In the genomic region with DNA sequence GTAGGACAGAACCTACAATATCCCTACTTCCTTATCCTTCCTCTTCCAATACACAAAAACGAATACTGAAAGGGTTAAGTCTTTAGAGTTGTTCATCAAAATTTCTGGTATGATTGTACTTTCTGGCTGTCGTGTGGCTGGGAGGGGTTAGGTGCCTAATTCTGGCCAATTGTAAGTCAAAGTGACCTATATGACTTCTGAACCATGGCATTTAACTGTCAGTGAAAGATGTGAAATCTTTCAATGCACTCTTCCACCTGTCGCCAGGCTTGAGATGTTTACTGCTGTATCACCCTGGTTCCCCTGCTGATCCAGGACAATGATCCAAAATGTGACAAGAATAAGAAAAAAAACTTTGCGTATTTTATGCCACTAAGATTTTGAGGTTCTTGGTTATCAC, we compare ENCODE assay signal across 14 cellular contexts. TPM values are rescaled to one million over a fixed set of nuclear protein-coding genes. Genes with fewer than 3 reads are reported as not detected.
DNase-seq lines count a peak whose midpoint lies in the region; ATAC-seq and TF ChIP-seq lines count a peak whose summit lies in the region.
"Had no signal": no experiment of that assay in that cellular context is flagged by ENCODE, and none has a peak within 500 bp of the region (broad histone marks: within the 10 kb centered on the region; RNA-seq: fewer than 3 reads in every experiment).

No MANE protein-coding gene starts in this region.

- no peaks in the 10 kb centered on the region for H3K9me3 ChIP-seq in gastrocnemius medialis
- H3K9me3 ChIP-seq in left lung, result no peaks in the 10 kb centered on the region
- H3K9me3 ChIP-seq: A549, upper lobe of left lung had no signal

- ATAC-seq in GM21786 (IDR thresholded peaks at IDR 0.05; ENCODE audit: unreplicated experiment), result peak; percentile 60
- ATAC-seq in HG03521 (IDR thresholded peaks at IDR 0.05; ENCODE audit: unreplicated experiment), result peak; percentile 52
- ATAC-seq in gastrocnemius medialis, result no peak
- ATAC-seq in left lung, result no peak
- ATAC-seq: A549 had no signal

- H3K4me1 ChIP-seq in gastrocnemius medialis (peaks cover 71 to 75% of the 10 kb centered on the region in 2 donors), left lung (peaks cover 19 to 87% of the 10 kb centered on the region in 2 donors)

- H3K27me3 Mint-ChIP-seq in activated CD4-positive, alpha-beta T cell treated with anti-CD3 and anti-CD28 coated beads, Interleukin-2, amount 10 ng/mL, durations not matched to agents 24 days and 14 days, result no peaks in the 10 kb centered on the region

- no peak for DNase-seq in activated CD4-positive, alpha-beta T cell treated with anti-CD3 and anti-CD28 coated beads, Interleukin-2, amount 10 ng/mL, durations not matched to agents 24 days and 14 days
- DNase-seq in activated CD4-positive, alpha-beta T cell treated with anti-CD3 and anti-CD28 coated beads, Interleukin-2, amount 50 U/mL, for 48 hours, result no peak
- DNase-seq in gastrocnemius medialis, result no peak
- no peak for DNase-seq in NCI-H1436 (lab: John Stamatoyannopoulos, UW)
- no peak for DNase-seq in D341Med (ENCODE audit: low spot score)
- DNase-seq in left lung, result no peak
- DNase-seq: HFFc6; NCI-H510A treated with DMSO at 0.1 percent for 48 hours; nephron progenitor cell; stimulated activated CD4-positive, alpha-beta T cell treated with anti-CD3 and anti-CD28 coated beads, Interleukin-2, amount 100 ng/mL, for 48 hours; upper lobe of left lung had no signal

- in situ Hi-C loops in gastrocnemius medialis (cut with MboI; ENCODE audit: low sequenced_read_pairs in 4 of 4), result loop anchor here in 1 of 4 donors (25.0 kb wide), 1 partner anchor 264 kb away; the partner anchor contains the start of gene KIF5B

- peaks cover 52% of the 10 kb centered on the region for H3K4me1 Mint-ChIP-seq in activated CD4-positive, alpha-beta T cell treated with anti-CD3 and anti-CD28 coated beads, Interleukin-2, amount 10 ng/mL, durations not matched to agents 24 days and 14 days

- H3K4me3 ChIP-seq in gastrocnemius medialis (peak overlapping the region in 1 of 4 donors; percentile 23), left lung (no peak overlapping the region)
- H3K4me3 ChIP-seq: A549, upper lobe of left lung had no signal

- H3K36me3 ChIP-seq in gastrocnemius medialis (no peaks in the 10 kb centered on the region), left lung (no peaks in the 10 kb centered on the region)
- H3K36me3 ChIP-seq: upper lobe of left lung had no signal

- no peaks in the 10 kb centered on the region for H3K9me3 Mint-ChIP-seq in activated CD4-positive, alpha-beta T cell treated with anti-CD3 and anti-CD28 coated beads, Interleukin-2, amount 10 ng/mL, durations not matched to agents 24 days and 14 days
- H3K9me3 Mint-ChIP-seq: HFFc6 had no signal

- TF ChIP-seq CTCF in gastrocnemius medialis (IDR thresholded peaks at IDR 0.05 in 4 of 5, conservative IDR thresholded peaks at IDR 0.05 in 1 of 5) (no peak), left lung (IDR thresholded peaks at IDR 0.05) (no peak)

- no peak for TF ChIP-seq POLR2A in gastrocnemius medialis (IDR thresholded peaks at IDR 0.05)

- peaks cover 18% of the 10 kb centered on the region for H3K36me3 Mint-ChIP-seq in activated CD4-positive, alpha-beta T cell treated with anti-CD3 and anti-CD28 coated beads, Interleukin-2, amount 10 ng/mL, durations not matched to agents 24 days and 14 days (ENCODE audit: low read depth)

- no peak overlapping the region for H3K4me3 Mint-ChIP-seq in activated CD4-positive, alpha-beta T cell treated with anti-CD3 and anti-CD28 coated beads, Interleukin-2, amount 10 ng/mL, durations not matched to agents 24 days and 14 days
- H3K4me3 Mint-ChIP-seq: HFFc6, nephron progenitor cell had no signal

- peak overlapping the region; percentile 34 for H3K27ac Mint-ChIP-seq in activated CD4-positive, alpha-beta T cell treated with anti-CD3 and anti-CD28 coated beads, Interleukin-2, amount 10 ng/mL, durations not matched to agents 24 days and 14 days
- H3K27ac Mint-ChIP-seq: HFFc6 had no signal

- H3K27me3 ChIP-seq in gastrocnemius medialis (no peaks in the 10 kb centered on the region), left lung (no peaks in the 10 kb centered on the region)
- H3K27me3 ChIP-seq: upper lobe of left lung had no signal

- H3K27ac ChIP-seq in gastrocnemius medialis (peak overlapping the region; percentile 39 to 83 (median 50)), left lung (no peak overlapping the region)
- H3K27ac ChIP-seq: A549, upper lobe of left lung had no signal

- intact Hi-C loops in activated CD4-positive, alpha-beta T cell treated with anti-CD3 and anti-CD28 coated beads, Interleukin-2, amount 10 ng/mL, durations not matched to agents 24 days and 14 days (cut with micrococcal nuclease), result no loop called here
- intact Hi-C loops in gastrocnemius medialis (cut with DNase I; ENCODE audit: low total_unique reads), result no loop called here
- intact Hi-C loops in left lung (cut with DNase I), result no loop called here

RNA-seq across cellular contexts. Expression of gene EPC1, which starts 20.8 kb away (rescaled TPM):
- total RNA-seq in activated CD4-positive, alpha-beta T cell treated with anti-CD3 and anti-CD28 coated beads, Interleukin-2, amount 10 ng/mL, durations not matched to agents 24 days and 14 days, result 32.3 and 34.3 TPM in 2 replicates
- 10 to 100 TPM; 25.0 to 37.9 (median 29.3) TPM for total RNA-seq in gastrocnemius medialis
- total RNA-seq in left lung, result 10 to 100 TPM; 27.0 to 40.1 TPM

Comparison
In these comparisons a context has a peak if more than half of its experiments do, and no peak if none do; other contexts are left out.
1. ATAC-seq: peak in GM21786 (single experiment) and HG03521 (single experiment); none in gastrocnemius medialis (0 of 2) and left lung (single experiment).
2. H3K27ac ChIP-seq: peak in gastrocnemius medialis (4 of 4); none in left lung (0 of 2).